1 cellular context compared by ENCODE assay signal in the genomic region with DNA sequence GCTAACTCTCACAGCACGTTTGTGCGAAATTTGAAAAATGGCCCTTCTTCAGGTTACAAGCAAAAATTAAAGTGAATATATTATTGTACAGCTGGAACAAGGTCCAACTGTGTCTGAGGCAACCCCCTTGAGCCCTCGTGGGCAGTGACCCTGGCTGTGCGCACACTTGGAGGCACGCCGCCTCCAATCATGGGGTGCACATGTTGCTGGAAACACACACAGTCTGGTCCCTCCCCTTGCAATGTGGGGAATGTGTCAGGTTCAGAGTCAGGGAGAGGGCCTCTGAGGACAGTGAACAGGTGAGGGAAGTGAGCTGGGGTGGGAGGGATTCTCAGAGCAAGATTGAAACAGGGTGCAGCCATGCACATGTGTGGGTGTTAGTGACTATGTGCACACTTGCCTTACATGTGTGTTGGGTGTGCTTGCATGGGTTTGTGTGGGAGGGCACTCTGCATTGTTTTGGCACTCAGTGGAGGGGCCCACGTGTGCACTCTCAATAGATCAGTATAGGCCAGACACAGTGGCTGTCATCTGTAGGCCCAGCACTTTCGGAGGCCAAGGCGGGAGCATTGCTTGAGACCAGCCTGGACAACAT.
TF ChIP-seq lines count a peak whose summit lies in the region.

No MANE protein-coding gene starts in this region.

TF ChIP-seq in HepG2, 621 proteins besides CTCF, POLR2A, EP300 and RAD21 (continued from another document and continues in another):
- TF ChIP-seq, protein P1, sequence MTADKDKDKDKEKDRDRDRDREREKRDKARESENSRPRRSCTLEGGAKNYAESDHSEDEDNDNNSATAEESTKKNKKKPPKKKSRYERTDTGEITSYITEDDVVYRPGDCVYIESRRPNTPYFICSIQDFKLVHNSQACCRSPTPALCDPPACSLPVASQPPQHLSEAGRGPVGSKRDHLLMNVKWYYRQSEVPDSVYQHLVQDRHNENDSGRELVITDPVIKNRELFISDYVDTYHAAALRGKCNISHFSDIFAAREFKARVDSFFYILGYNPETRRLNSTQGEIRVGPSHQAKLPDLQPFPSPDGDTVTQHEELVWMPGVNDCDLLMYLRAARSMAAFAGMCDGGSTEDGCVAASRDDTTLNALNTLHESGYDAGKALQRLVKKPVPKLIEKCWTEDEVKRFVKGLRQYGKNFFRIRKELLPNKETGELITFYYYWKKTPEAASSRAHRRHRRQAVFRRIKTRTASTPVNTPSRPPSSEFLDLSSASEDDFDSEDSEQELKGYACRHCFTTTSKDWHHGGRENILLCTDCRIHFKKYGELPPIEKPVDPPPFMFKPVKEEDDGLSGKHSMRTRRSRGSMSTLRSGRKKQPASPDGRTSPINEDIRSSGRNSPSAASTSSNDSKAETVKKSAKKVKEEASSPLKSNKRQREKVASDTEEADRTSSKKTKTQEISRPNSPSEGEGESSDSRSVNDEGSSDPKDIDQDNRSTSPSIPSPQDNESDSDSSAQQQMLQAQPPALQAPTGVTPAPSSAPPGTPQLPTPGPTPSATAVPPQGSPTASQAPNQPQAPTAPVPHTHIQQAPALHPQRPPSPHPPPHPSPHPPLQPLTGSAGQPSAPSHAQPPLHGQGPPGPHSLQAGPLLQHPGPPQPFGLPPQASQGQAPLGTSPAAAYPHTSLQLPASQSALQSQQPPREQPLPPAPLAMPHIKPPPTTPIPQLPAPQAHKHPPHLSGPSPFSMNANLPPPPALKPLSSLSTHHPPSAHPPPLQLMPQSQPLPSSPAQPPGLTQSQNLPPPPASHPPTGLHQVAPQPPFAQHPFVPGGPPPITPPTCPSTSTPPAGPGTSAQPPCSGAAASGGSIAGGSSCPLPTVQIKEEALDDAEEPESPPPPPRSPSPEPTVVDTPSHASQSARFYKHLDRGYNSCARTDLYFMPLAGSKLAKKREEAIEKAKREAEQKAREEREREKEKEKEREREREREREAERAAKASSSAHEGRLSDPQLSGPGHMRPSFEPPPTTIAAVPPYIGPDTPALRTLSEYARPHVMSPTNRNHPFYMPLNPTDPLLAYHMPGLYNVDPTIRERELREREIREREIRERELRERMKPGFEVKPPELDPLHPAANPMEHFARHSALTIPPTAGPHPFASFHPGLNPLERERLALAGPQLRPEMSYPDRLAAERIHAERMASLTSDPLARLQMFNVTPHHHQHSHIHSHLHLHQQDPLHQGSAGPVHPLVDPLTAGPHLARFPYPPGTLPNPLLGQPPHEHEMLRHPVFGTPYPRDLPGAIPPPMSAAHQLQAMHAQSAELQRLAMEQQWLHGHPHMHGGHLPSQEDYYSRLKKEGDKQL (CRISPR knock-in tag; IDR thresholded peaks at IDR 0.05; ENCODE audit: low read depth), result no peak
- peak; percentile 74; the same call in 1 of the 2 replicates for TF ChIP-seq RXRB (CRISPR knock-in tag; IDR thresholded peaks at IDR 0.05; ENCODE audit: borderline replicate concordance)
- TF ChIP-seq SALL1 (CRISPR knock-in tag; IDR thresholded peaks at IDR 0.05), result peak; percentile 17; the same call in 1 of the 2 replicates
- TF ChIP-seq, protein P2, sequence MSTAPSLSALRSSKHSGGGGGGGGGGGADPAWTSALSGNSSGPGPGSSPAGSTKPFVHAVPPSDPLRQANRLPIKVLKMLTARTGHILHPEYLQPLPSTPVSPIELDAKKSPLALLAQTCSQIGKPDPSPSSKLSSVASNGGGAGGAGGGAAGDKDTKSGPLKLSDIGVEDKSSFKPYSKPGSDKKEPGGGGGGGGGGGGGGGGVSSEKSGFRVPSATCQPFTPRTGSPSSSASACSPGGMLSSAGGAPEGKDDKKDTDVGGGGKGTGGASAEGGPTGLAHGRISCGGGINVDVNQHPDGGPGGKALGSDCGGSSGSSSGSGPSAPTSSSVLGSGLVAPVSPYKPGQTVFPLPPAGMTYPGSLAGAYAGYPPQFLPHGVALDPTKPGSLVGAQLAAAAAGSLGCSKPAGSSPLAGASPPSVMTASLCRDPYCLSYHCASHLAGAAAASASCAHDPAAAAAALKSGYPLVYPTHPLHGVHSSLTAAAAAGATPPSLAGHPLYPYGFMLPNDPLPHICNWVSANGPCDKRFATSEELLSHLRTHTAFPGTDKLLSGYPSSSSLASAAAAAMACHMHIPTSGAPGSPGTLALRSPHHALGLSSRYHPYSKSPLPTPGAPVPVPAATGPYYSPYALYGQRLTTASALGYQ (CRISPR knock-in tag; IDR thresholded peaks at IDR 0.05), result no peak
- no peak for TF ChIP-seq ZNF292 (CRISPR knock-in tag; IDR thresholded peaks at IDR 0.05; ENCODE audit: borderline replicate concordance, low read depth)
- 0 out of 2 replicates have a peak, but pooled peaks have one; percentile 14 for TF ChIP-seq BCL6 (CRISPR knock-in tag; IDR thresholded peaks at IDR 0.05)
- TF ChIP-seq, protein P3, sequence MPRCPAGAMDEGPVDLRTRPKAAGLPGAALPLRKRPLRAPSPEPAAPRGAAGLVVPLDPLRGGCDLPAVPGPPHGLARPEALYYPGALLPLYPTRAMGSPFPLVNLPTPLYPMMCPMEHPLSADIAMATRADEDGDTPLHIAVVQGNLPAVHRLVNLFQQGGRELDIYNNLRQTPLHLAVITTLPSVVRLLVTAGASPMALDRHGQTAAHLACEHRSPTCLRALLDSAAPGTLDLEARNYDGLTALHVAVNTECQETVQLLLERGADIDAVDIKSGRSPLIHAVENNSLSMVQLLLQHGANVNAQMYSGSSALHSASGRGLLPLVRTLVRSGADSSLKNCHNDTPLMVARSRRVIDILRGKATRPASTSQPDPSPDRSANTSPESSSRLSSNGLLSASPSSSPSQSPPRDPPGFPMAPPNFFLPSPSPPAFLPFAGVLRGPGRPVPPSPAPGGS (CRISPR knock-in tag; IDR thresholded peaks at IDR 0.05), result no peak
- TF ChIP-seq CHCHD3 (CRISPR knock-in tag; IDR thresholded peaks at IDR 0.05), result no peak
- TF ChIP-seq HNRNPUL1 (IDR thresholded peaks at IDR 0.05; ENCODE audit: low read depth, low read length), result no peak
- TF ChIP-seq ZFX (CRISPR knock-in tag; IDR thresholded peaks at IDR 0.05; ENCODE audit: low read depth), result no peak
- 0 out of 2 replicates have a peak, but pooled peaks have one; percentile 23 for TF ChIP-seq SMAD1 (CRISPR knock-in tag; IDR thresholded peaks at IDR 0.05; ENCODE audit: borderline replicate concordance, low read depth)
- no peak for TF ChIP-seq ZNF780A (CRISPR knock-in tag; IDR thresholded peaks at IDR 0.05)
- TF ChIP-seq HOXA5 (CRISPR knock-in tag; IDR thresholded peaks at IDR 0.05), result no peak
- peak; percentile 60; the same call in 1 of the 2 replicates for TF ChIP-seq ZBTB20 (CRISPR knock-in tag; IDR thresholded peaks at IDR 0.05; ENCODE audit: borderline replicate concordance, low read depth)
- TF ChIP-seq FOXA1 (IDR thresholded peaks at IDR 0.05), result no peak
- TF ChIP-seq FOXA1 (CRISPR knock-in tag; IDR thresholded peaks at IDR 0.05), result no peak
- TF ChIP-seq, protein P4, sequence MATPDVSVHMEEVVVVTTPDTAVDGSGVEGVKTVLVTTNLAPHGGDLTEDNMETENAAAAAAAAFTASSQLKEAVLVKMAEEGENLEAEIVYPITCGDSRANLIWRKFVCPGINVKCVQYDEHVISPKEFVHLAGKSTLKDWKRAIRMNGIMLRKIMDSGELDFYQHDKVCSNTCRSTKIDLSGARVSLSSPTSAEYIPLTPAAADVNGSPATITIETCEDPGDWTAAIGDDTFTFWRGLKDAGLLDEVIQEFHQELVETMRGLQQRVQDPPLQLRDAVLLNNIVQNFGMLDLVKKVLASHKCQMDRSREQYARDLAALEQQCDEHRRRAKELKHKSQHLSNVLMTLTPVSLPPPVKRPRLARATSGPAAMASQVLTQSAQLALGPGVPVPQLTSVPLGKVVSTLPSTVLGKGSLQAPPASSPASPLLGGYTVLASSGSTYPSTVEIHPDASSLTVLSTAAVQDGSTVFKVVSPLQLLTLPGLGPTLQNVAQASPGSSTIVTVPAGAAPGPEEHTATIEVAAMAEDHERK (CRISPR knock-in tag; IDR thresholded peaks at IDR 0.05; ENCODE audit: low read depth), result no peak
- TF ChIP-seq, protein P5, sequence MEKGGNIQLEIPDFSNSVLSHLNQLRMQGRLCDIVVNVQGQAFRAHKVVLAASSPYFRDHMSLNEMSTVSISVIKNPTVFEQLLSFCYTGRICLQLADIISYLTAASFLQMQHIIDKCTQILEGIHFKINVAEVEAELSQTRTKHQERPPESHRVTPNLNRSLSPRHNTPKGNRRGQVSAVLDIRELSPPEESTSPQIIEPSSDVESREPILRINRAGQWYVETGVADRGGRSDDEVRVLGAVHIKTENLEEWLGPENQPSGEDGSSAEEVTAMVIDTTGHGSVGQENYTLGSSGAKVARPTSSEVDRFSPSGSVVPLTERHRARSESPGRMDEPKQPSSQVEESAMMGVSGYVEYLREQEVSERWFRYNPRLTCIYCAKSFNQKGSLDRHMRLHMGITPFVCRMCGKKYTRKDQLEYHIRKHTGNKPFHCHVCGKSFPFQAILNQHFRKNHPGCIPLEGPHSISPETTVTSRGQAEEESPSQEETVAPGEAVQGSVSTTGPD (CRISPR knock-in tag; IDR thresholded peaks at IDR 0.05), result no peak
- TF ChIP-seq TCF7L2 (IDR thresholded peaks at IDR 0.05; ENCODE audit: low read depth, low read length), result no peak
- no peak for TF ChIP-seq ZNF614 (CRISPR knock-in tag; IDR thresholded peaks at IDR 0.05; ENCODE audit: borderline replicate concordance)
- no peak for TF ChIP-seq RFXANK (CRISPR knock-in tag; IDR thresholded peaks at IDR 0.05)
- TF ChIP-seq PAX8 (CRISPR knock-in tag; IDR thresholded peaks at IDR 0.05; ENCODE audit: borderline replicate concordance), result no peak
- TF ChIP-seq SP4 (CRISPR knock-in tag; IDR thresholded peaks at IDR 0.05), result 0 out of 2 replicates have a peak, but pooled peaks have one; percentile 19
- TF ChIP-seq, protein P6, sequence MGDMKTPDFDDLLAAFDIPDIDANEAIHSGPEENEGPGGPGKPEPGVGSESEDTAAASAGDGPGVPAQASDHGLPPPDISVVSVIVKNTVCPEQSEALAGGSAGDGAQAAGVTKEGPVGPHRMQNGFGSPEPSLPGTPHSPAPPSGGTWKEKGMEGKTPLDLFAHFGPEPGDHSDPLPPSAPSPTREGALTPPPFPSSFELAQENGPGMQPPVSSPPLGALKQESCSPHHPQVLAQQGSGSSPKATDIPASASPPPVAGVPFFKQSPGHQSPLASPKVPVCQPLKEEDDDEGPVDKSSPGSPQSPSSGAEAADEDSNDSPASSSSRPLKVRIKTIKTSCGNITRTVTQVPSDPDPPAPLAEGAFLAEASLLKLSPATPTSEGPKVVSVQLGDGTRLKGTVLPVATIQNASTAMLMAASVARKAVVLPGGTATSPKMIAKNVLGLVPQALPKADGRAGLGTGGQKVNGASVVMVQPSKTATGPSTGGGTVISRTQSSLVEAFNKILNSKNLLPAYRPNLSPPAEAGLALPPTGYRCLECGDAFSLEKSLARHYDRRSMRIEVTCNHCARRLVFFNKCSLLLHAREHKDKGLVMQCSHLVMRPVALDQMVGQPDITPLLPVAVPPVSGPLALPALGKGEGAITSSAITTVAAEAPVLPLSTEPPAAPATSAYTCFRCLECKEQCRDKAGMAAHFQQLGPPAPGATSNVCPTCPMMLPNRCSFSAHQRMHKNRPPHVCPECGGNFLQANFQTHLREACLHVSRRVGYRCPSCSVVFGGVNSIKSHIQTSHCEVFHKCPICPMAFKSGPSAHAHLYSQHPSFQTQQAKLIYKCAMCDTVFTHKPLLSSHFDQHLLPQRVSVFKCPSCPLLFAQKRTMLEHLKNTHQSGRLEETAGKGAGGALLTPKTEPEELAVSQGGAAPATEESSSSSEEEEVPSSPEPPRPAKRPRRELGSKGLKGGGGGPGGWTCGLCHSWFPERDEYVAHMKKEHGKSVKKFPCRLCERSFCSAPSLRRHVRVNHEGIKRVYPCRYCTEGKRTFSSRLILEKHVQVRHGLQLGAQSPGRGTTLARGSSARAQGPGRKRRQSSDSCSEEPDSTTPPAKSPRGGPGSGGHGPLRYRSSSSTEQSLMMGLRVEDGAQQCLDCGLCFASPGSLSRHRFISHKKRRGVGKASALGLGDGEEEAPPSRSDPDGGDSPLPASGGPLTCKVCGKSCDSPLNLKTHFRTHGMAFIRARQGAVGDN (CRISPR knock-in tag; IDR thresholded peaks at IDR 0.05), result peak; percentile 57
- TF ChIP-seq, protein P7, sequence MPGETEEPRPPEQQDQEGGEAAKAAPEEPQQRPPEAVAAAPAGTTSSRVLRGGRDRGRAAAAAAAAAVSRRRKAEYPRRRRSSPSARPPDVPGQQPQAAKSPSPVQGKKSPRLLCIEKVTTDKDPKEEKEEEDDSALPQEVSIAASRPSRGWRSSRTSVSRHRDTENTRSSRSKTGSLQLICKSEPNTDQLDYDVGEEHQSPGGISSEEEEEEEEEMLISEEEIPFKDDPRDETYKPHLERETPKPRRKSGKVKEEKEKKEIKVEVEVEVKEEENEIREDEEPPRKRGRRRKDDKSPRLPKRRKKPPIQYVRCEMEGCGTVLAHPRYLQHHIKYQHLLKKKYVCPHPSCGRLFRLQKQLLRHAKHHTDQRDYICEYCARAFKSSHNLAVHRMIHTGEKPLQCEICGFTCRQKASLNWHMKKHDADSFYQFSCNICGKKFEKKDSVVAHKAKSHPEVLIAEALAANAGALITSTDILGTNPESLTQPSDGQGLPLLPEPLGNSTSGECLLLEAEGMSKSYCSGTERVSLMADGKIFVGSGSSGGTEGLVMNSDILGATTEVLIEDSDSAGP (CRISPR knock-in tag; IDR thresholded peaks at IDR 0.05; ENCODE audit: borderline replicate concordance), result no peak
- no peak for TF ChIP-seq CAMTA2 (CRISPR knock-in tag; IDR thresholded peaks at IDR 0.05; ENCODE audit: borderline replicate concordance)
- TF ChIP-seq, protein P8, sequence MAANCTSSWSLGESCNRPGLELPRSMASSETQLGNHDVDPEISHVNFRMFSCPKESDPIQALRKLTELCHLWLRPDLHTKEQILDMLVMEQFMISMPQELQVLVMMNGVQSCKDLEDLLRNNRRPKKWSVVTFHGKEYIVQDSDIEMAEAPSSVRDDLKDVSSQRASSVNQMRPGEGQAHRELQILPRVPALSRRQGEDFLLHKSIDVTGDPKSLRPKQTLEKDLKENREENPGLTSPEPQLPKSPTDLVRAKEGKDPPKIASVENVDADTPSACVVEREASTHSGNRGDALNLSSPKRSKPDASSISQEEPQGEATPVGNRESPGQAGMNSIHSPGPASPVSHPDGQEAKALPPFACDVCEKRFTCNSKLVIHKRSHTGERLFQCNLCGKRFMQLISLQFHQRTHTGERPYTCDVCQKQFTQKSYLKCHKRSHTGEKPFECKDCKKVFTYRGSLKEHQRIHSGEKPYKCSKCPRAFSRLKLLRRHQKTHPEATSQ (CRISPR knock-in tag; IDR thresholded peaks at IDR 0.05; ENCODE audit: borderline replicate concordance), result no peak
- no peak for TF ChIP-seq ZNF577 (CRISPR knock-in tag; IDR thresholded peaks at IDR 0.05; ENCODE audit: borderline replicate concordance, low read depth)
- TF ChIP-seq HOXA7 (CRISPR knock-in tag; IDR thresholded peaks at IDR 0.05), result no peak
- TF ChIP-seq, protein P9, sequence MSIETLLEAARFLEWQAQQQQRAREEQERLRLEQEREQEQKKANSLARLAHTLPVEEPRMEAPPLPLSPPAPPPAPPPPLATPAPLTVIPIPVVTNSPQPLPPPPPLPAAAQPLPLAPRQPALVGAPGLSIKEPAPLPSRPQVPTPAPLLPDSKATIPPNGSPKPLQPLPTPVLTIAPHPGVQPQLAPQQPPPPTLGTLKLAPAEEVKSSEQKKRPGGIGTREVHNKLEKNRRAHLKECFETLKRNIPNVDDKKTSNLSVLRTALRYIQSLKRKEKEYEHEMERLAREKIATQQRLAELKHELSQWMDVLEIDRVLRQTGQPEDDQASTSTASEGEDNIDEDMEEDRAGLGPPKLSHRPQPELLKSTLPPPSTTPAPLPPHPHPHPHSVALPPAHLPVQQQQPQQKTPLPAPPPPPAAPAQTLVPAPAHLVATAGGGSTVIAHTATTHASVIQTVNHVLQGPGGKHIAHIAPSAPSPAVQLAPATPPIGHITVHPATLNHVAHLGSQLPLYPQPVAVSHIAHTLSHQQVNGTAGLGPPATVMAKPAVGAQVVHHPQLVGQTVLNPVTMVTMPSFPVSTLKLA (IDR thresholded peaks at IDR 0.05), result no peak
- TF ChIP-seq TEAD3 (CRISPR knock-in tag; optimal IDR thresholded peaks at IDR 0.05; ENCODE audit: borderline replicate concordance), result peak; percentile 84
